6 cellular contexts compared by ENCODE assay signal in genomic region chr2:120961396-120961795, GRCh38.
"Had no signal": no experiment of that assay in that cellular context is flagged by ENCODE, and none has a peak within 500 bp of the region (broad histone marks: within the 10 kb centered on the region; RNA-seq: fewer than 3 reads in every experiment).

No MANE protein-coding gene starts in this region.

- H3K4me3 Mint-ChIP-seq: IgD-negative memory B cell had no signal

- H3K9me3 Mint-ChIP-seq: IgD-negative memory B cell had no signal

- ATAC-seq: HepG2, K562 had no signal

- DNase-seq: KBM-7, KG1 had no signal

- H3K4me1 Mint-ChIP-seq: IgD-negative memory B cell had no signal

- H3K4me3 ChIP-seq: K562 had no signal

- H3K27ac ChIP-seq: HL-60 had no signal

- H3K36me3 Mint-ChIP-seq: IgD-negative memory B cell had no signal

- H3K27me3 Mint-ChIP-seq: IgD-negative memory B cell had no signal

- H3K27ac Mint-ChIP-seq: IgD-negative memory B cell had no signal
